ENCODE assay signal across 8 cellular contexts in genomic region chr11:67119577-67120391, GRCh38. TPM values are rescaled to one million over a fixed set of nuclear protein-coding genes. Genes with fewer than 3 reads are reported as not detected.
A peak's percentile ranks its signal among the peaks of the same experiment; 100 is the strongest.
DNase-seq lines count a peak whose midpoint lies in the region; ATAC-seq and TF ChIP-seq lines count a peak whose summit lies in the region.

No MANE protein-coding gene starts in this region.

- H3K9me3 Mint-ChIP-seq in IgD-negative memory B cell = no peaks in the 10 kb centered on the region
- no peaks in the 10 kb centered on the region for H3K9me3 Mint-ChIP-seq in natural killer cell

- no peaks in the 10 kb centered on the region for H3K27me3 ChIP-seq in esophagus squamous epithelium
- no peaks in the 10 kb centered on the region for H3K27me3 ChIP-seq in vagina

- peak overlapping the region; percentile 94 to 98 (median 96) for H3K4me3 Mint-ChIP-seq in IgD-negative memory B cell
- H3K4me3 Mint-ChIP-seq in natural killer cell = peak overlapping the region; percentile 97

- peaks cover 21 to 24% (median 23%) of the 10 kb centered on the region in 3 donors for H3K4me1 Mint-ChIP-seq in IgD-negative memory B cell
- peaks cover 23 to 24% of the 10 kb centered on the region in 2 donors for H3K4me1 Mint-ChIP-seq in natural killer cell

- H3K4me3 ChIP-seq in esophagus squamous epithelium (peak overlapping the region; percentile 72 to 96 (median 88)), vagina (peak overlapping the region; percentile 86 to 99)

- no peaks in the 10 kb centered on the region for H3K9me3 ChIP-seq in esophagus squamous epithelium
- H3K9me3 ChIP-seq in vagina = no peaks in the 10 kb centered on the region

- peak in 1 of 3 donors; percentile 1 for ATAC-seq in natural killer cell
- no peak for ATAC-seq in HG03039 (IDR thresholded peaks at IDR 0.05; ENCODE audit: unreplicated experiment)

- H3K27me3 Mint-ChIP-seq in IgD-negative memory B cell (no peaks in the 10 kb centered on the region), natural killer cell (ENCODE audit: low read depth in 2 of 2) (no peaks in the 10 kb centered on the region)

- peaks cover 0 to 47% (median 9%) of the 10 kb centered on the region in 3 donors for H3K4me1 ChIP-seq in esophagus squamous epithelium
- H3K4me1 ChIP-seq in vagina = peaks cover 37% of the 10 kb centered on the region

- H3K27ac Mint-ChIP-seq in IgD-negative memory B cell = peak overlapping the region; percentile 90 to 97 (median 92)
- peak overlapping the region; percentile 91 to 97 for H3K27ac Mint-ChIP-seq in natural killer cell

- no peak for TF ChIP-seq POLR2A in esophagus squamous epithelium (IDR thresholded peaks at IDR 0.05)
- TF ChIP-seq POLR2A in vagina (IDR thresholded peaks at IDR 0.05) = no peak

- intact Hi-C loops in esophagus squamous epithelium (cut with DNase I) (no loop called here), natural killer cell (cut with micrococcal nuclease) (no loop called here), vagina (cut with DNase I) (loop anchor here (2.0 kb wide), 1 partner anchor 119 kb away; no protein-coding TSS in a partner anchor)

- H3K36me3 ChIP-seq in esophagus squamous epithelium = peaks cover 0 to 25% (median 0%) of the 10 kb centered on the region in 3 donors
- H3K36me3 ChIP-seq in vagina = no peaks in the 10 kb centered on the region

- DNase-seq in EL = peak; percentile 29
- DNase-seq in GM20000 (ENCODE audit: low spot score) = peak; percentile 62
- peak; percentile 68 for DNase-seq in activated CD8-positive, alpha-beta memory T cell treated with anti-CD3 and anti-CD28 coated beads for 24 hours
- DNase-seq in esophagus squamous epithelium (lab: John Stamatoyannopoulos, UW) = no peak
- peak; percentile 24 for DNase-seq in natural killer cell
- no peak for DNase-seq in vagina (ENCODE audit: extremely low spot score in 2 of 2)

- TF ChIP-seq CTCF in GM20000 (IDR thresholded peaks at IDR 0.05; ENCODE audit: extremely low read depth, missing control alignments) (no peak), esophagus squamous epithelium (IDR thresholded peaks at IDR 0.05) (no peak), natural killer cell (IDR thresholded peaks at IDR 0.05) (no peak), vagina (IDR thresholded peaks at IDR 0.05) (no peak)

- H3K36me3 Mint-ChIP-seq in IgD-negative memory B cell (no peaks in the 10 kb centered on the region), natural killer cell (no peaks in the 10 kb centered on the region)

- WGBS in esophagus squamous epithelium, 2 donors = 0% methylated on average over 19 to 20 of the region's 63 CpGs

- H3K27ac ChIP-seq in esophagus squamous epithelium (peak overlapping the region; percentile 97 to 100 (median 100)), vagina (peak overlapping the region; percentile 96)

RNA-seq across cellular contexts. Expression of gene KDM2A, which starts 0.7 kb away (rescaled TPM):
- polyA plus RNA-seq in IgD-negative memory B cell = 25.1 TPM
- total RNA-seq in esophagus squamous epithelium (10 to 100 TPM; 33.4 to 84.7 (median 64.8) TPM), natural killer cell (100 to 1,000 TPM; 268 to 312 (median 283) TPM), vagina (51.8 TPM)

Comparison
In these comparisons a context has a peak if more than half of its experiments do, and no peak if none do; other contexts are left out.
1. DNase-seq: peak in EL (single experiment), GM20000 (single experiment), activated CD8-positive, alpha-beta memory T cell treated with anti-CD3 and anti-CD28 coated beads for 24 hours (single experiment) and natural killer cell (single experiment); none in esophagus squamous epithelium (single experiment) and vagina (0 of 2).